In genomic region chr6:134678436-134678889, GRCh38 we compare ENCODE assay signal across 2 cellular contexts.
A peak's percentile ranks its signal among the peaks of the same experiment; 100 is the strongest.
TF ChIP-seq lines count a peak whose summit lies in the region.

No MANE protein-coding gene starts in this region.

TF ChIP-seq in HepG2, 621 proteins besides CTCF, POLR2A, EP300 and RAD21 (continued from another document):
- TF ChIP-seq CEBPZ (IDR thresholded peaks at IDR 0.05; ENCODE audit: low read length) = no peak
- TF ChIP-seq AKAP8 (CRISPR knock-in tag; IDR thresholded peaks at IDR 0.05) = no peak
- no peak for TF ChIP-seq KDM1A (CRISPR knock-in tag; IDR thresholded peaks at IDR 0.05)
- TF ChIP-seq NAIF1 (CRISPR knock-in tag; IDR thresholded peaks at IDR 0.05; ENCODE audit: borderline replicate concordance) = no peak
- TF ChIP-seq BCLAF1 (IDR thresholded peaks at IDR 0.05) = no peak
- TF ChIP-seq PREB (CRISPR knock-in tag; IDR thresholded peaks at IDR 0.05) = no peak
- no peak for TF ChIP-seq PCBP1 (IDR thresholded peaks at IDR 0.05; ENCODE audit: borderline replicate concordance, low read depth, low read length)
- TF ChIP-seq MLLT10 (CRISPR knock-in tag; IDR thresholded peaks at IDR 0.05) = no peak
- no peak for TF ChIP-seq ZBTB3 (CRISPR knock-in tag; IDR thresholded peaks at IDR 0.05; ENCODE audit: borderline replicate concordance, low read depth)
- no peak for TF ChIP-seq ZNF878 (CRISPR knock-in tag; IDR thresholded peaks at IDR 0.05)
- no peak for TF ChIP-seq MXD3 (CRISPR knock-in tag; IDR thresholded peaks at IDR 0.05)

TF ChIP-seq in K562, 482 proteins besides CTCF, POLR2A, EP300 and RAD21 (continued from another document):
- no peak for TF ChIP-seq PBX2 (CRISPR knock-in tag; IDR thresholded peaks at IDR 0.05; ENCODE audit: low read depth)
- peak; percentile 63 for TF ChIP-seq PBX2 (tag; conservative IDR thresholded peaks at IDR 0.05; ENCODE audit: low read depth)
- no peak for TF ChIP-seq GABPB2 (CRISPR knock-in tag; conservative IDR thresholded peaks at IDR 0.05)
- peak; percentile 53; the same call in 1 of the 2 replicates for TF ChIP-seq ZNF316 (IDR thresholded peaks at IDR 0.05)
- TF ChIP-seq TBL1XR1 (IDR thresholded peaks at IDR 0.05; ENCODE audit: low read length in 2 of 2) = no peak
- TF ChIP-seq ESRRA (IDR thresholded peaks at IDR 0.05; ENCODE audit: borderline replicate concordance, low read depth) = no peak
- TF ChIP-seq ZBTB2 (IDR thresholded peaks at IDR 0.05) = no peak
- TF ChIP-seq HSF4 (CRISPR knock-in tag; IDR thresholded peaks at IDR 0.05; ENCODE audit: borderline replicate concordance) = no peak
- TF ChIP-seq ZNF830 (CRISPR knock-in tag; IDR thresholded peaks at IDR 0.05) = no peak
- peak; percentile 68 for TF ChIP-seq MEIS2 (IDR thresholded peaks at IDR 0.05; ENCODE audit: partially characterized antibody)
- TF ChIP-seq RBBP5 (IDR thresholded peaks at IDR 0.05; ENCODE audit: borderline replicate concordance, insufficient read depth, low read length, poor library complexity, severe bottlenecking) = no peak
- no peak for TF ChIP-seq RHOXF2B (CRISPR knock-in tag; conservative IDR thresholded peaks at IDR 0.05)
- no peak for TF ChIP-seq BRD9 (IDR thresholded peaks at IDR 0.05; ENCODE audit: low read depth, partially characterized antibody)
- TF ChIP-seq MAFG (tag; conservative IDR thresholded peaks at IDR 0.05) = peak; percentile 79
- TF ChIP-seq ZNF668 (CRISPR knock-in tag; IDR thresholded peaks at IDR 0.05) = no peak
- 0 out of 2 replicates have a peak, but pooled peaks have one; percentile 37 for TF ChIP-seq BACH1 (tag; IDR thresholded peaks at IDR 0.05)
- TF ChIP-seq NRF1 (conservative IDR thresholded peaks at IDR 0.05 in 1 of 2, IDR thresholded peaks at IDR 0.05 in 1 of 2) = no peak
- peak; percentile 52 for TF ChIP-seq NFE2 (IDR thresholded peaks at IDR 0.05; ENCODE audit: low read depth)
- TF ChIP-seq TAF15 (IDR thresholded peaks at IDR 0.05; ENCODE audit: low read depth, low read length) = no peak
- no peak for TF ChIP-seq SIN3A (IDR thresholded peaks at IDR 0.05; ENCODE audit: borderline replicate concordance in 2 of 2, control insufficient read depth in 1 of 2, low read depth in 2 of 2, low read length in 2 of 2)
